ENCODE assay signal across 25 cellular contexts in the genomic region with DNA sequence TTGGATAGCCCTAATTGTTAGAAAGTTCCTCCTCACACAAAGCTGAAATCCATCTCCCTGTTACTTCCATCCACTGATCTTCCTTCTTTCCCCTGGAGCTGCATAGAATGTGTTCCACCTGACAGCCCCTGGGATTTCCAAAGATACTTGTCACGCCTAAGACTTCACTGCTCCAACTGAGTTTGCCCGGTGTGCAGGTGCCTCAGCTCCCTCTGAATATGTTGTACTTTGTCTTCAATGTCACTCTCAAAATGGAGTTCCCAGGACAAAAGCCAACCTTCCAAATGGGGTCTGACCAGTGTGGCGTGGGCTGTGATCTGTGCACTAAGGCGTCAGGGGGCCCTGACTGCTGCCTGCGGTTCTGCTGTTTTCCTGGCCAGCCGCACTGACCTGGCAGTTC. TPM values are rescaled to one million over a fixed set of nuclear protein-coding genes. Genes with fewer than 3 reads are reported as not detected.
DNase-seq lines count a peak whose midpoint lies in the region; ATAC-seq and TF ChIP-seq lines count a peak whose summit lies in the region.
"Had no signal": no experiment of that assay in that cellular context is flagged by ENCODE, and none has a peak within 500 bp of the region (broad histone marks: within the 10 kb centered on the region; RNA-seq: fewer than 3 reads in every experiment).

No MANE protein-coding gene starts in this region.

- no peak overlapping the region for H3K14ac ChIP-seq in H9 (ENCODE audit: insufficient read depth, low read length)

- H3K79me1 ChIP-seq in H9 (ENCODE audit: insufficient read depth, low read depth, low read length, poor library complexity, severe bottlenecking), result no peaks in the 10 kb centered on the region

- H3K27ac Mint-ChIP-seq in H9 (no peak overlapping the region), type B pancreatic cell (no peak overlapping the region)
- H3K27ac Mint-ChIP-seq in activated CD4-positive, alpha-beta T cell treated with anti-CD3 and anti-CD28 coated beads, Interleukin-2, amount 10 ng/mL, durations not matched to agents 7 days and 5 days, result no peak overlapping the region
- H3K27ac Mint-ChIP-seq: CD4-positive, alpha-beta T cell had no signal

- no peak overlapping the region for H4K5ac ChIP-seq in H9 (ENCODE audit: insufficient read length, low read depth, low read length)

- no peak overlapping the region for H2BK15ac ChIP-seq in H9 (ENCODE audit: low read depth, low read length)

- no peak overlapping the region for H3K23ac ChIP-seq in H9 (ENCODE audit: insufficient read length, low read depth, low read length)

- H3K27me3 ChIP-seq in H9 (ENCODE audit: insufficient read depth, low read length), result no peaks in the 10 kb centered on the region
- H3K27me3 ChIP-seq: BLaER1 treated with 17β-estradiol and CSF1 and Interleukin-3, amounts not matched to agents 10 nM and 100 nM; SJCRH30 had no signal

- TF ChIP-seq CTCF in H9 (conservative IDR thresholded peaks at IDR 0.05), result no peak
- no peak for TF ChIP-seq CTCF in type B pancreatic cell (conservative IDR thresholded peaks at IDR 0.05)

- POLR2A ChIA-PET in activated CD4-positive, alpha-beta T cell treated with anti-CD3 and anti-CD28 coated beads, Interleukin-2, amount 10 ng/mL, durations not matched to agents 7 days and 5 days (lab: Charles Lee), result no interaction called here

- no peak overlapping the region for H3K4me2 ChIP-seq in H9 (ENCODE audit: insufficient read depth, insufficient read length, low read length)
- H3K4me2 ChIP-seq: A549; BLaER1 treated with 17β-estradiol and CSF1 and Interleukin-3, amounts not matched to agents 10 nM and 100 nM; KMS-11; PC-9 had no signal

- H3K36me3 Mint-ChIP-seq in H9 (ENCODE audit: insufficient read depth in 1 of 3, low read depth in 3 of 3), result no peaks in the 10 kb centered on the region; a peak in 2 of 7 replicates
- no peaks in the 10 kb centered on the region for H3K36me3 Mint-ChIP-seq in type B pancreatic cell
- H3K36me3 Mint-ChIP-seq in activated CD4-positive, alpha-beta T cell treated with anti-CD3 and anti-CD28 coated beads, Interleukin-2, amount 10 ng/mL, durations not matched to agents 7 days and 5 days (ENCODE audit: low read depth), result no peaks in the 10 kb centered on the region
- no peaks in the 10 kb centered on the region for H3K36me3 Mint-ChIP-seq in activated T-cell treated with anti-CD3 and anti-CD28 coated beads, Interleukin-2, amount 50 U/mL, for 4 hours (ENCODE audit: insufficient read depth)

- no peak overlapping the region for H4K8ac ChIP-seq in H9 (replicated peaks; ENCODE audit: insufficient read length, low read depth, low read length)

- H3K9me3 Mint-ChIP-seq in H9, result peaks cover 6 to 7% of the 10 kb centered on the region in 2 experiments; a peak in 3 of 5 replicates
- H3K9me3 Mint-ChIP-seq in type B pancreatic cell, result no peaks in the 10 kb centered on the region
- peaks cover 9% of the 10 kb centered on the region for H3K9me3 Mint-ChIP-seq in activated CD4-positive, alpha-beta T cell treated with anti-CD3 and anti-CD28 coated beads, Interleukin-2, amount 10 ng/mL, durations not matched to agents 7 days and 5 days
- H3K9me3 Mint-ChIP-seq in activated T-cell treated with anti-CD3 and anti-CD28 coated beads, Interleukin-2, amount 50 U/mL, for 4 hours, result no peaks in the 10 kb centered on the region
- H3K9me3 Mint-ChIP-seq: CD4-positive, alpha-beta T cell had no signal

- no peak overlapping the region for H3K9ac ChIP-seq in H9 (ENCODE audit: extremely low read depth, insufficient read length, low read length)
- H3K9ac ChIP-seq: BLaER1 treated with 17β-estradiol and CSF1 and Interleukin-3, amounts not matched to agents 10 nM and 100 nM; KMS-11 had no signal

- no peaks in the 10 kb centered on the region for H3K79me2 ChIP-seq in H9 (ENCODE audit: insufficient read depth, low read length)

- no peak overlapping the region for H3K56ac ChIP-seq in H9 (ENCODE audit: insufficient read length, low read depth, low read length)

- no peak overlapping the region for H3K27ac ChIP-seq in H9 (ENCODE audit: insufficient read length, low read depth, low read length)
- H3K27ac ChIP-seq: A549; BLaER1 treated with 17β-estradiol and CSF1 and Interleukin-3, amounts not matched to agents 10 nM and 100 nM; KMS-11; PC-9; SJCRH30 had no signal

- no peaks in the 10 kb centered on the region for H3K4me1 ChIP-seq in H9 (ENCODE audit: insufficient read depth, low read length)
- H3K4me1 ChIP-seq: A549, SJCRH30 had no signal

- H3T11ph ChIP-seq in H9 (ENCODE audit: low read length), result no peak overlapping the region

- H2AFZ ChIP-seq in H9 (ENCODE audit: low read length), result no peak overlapping the region
- H2AFZ ChIP-seq: PC-9 had no signal

- peaks cover 4% of the 10 kb centered on the region for H3K27me3 Mint-ChIP-seq in H9 (ENCODE audit: low read depth)
- H3K27me3 Mint-ChIP-seq in type B pancreatic cell, result peaks cover 51% of the 10 kb centered on the region
- no peaks in the 10 kb centered on the region for H3K27me3 Mint-ChIP-seq in activated CD4-positive, alpha-beta T cell treated with anti-CD3 and anti-CD28 coated beads, Interleukin-2, amount 10 ng/mL, durations not matched to agents 7 days and 5 days
- no peaks in the 10 kb centered on the region for H3K27me3 Mint-ChIP-seq in activated T-cell treated with anti-CD3 and anti-CD28 coated beads, Interleukin-2, amount 50 U/mL, for 4 hours (ENCODE audit: low read depth)
- H3K27me3 Mint-ChIP-seq: CD4-positive, alpha-beta T cell had no signal

- H2BK20ac ChIP-seq in H9 (ENCODE audit: low read depth, low read length, poor library complexity, severe bottlenecking), result no peak overlapping the region

- H2BK5ac ChIP-seq in H9 (ENCODE audit: insufficient read length, low read length), result no peak overlapping the region

- no peak overlapping the region for H3K18ac ChIP-seq in H9 (ENCODE audit: insufficient read length, low read depth, low read length)

- peaks cover 3% of the 10 kb centered on the region for H4K20me1 ChIP-seq in H9 (ENCODE audit: control insufficient read depth, insufficient read depth, insufficient read length)
- H4K20me1 ChIP-seq: BLaER1 treated with 17β-estradiol and CSF1 and Interleukin-3, amounts not matched to agents 10 nM and 100 nM had no signal

- no peaks in the 10 kb centered on the region for H3K9me3 ChIP-seq in H9 (ENCODE audit: control insufficient read depth, low read depth, low read length)
- H3K9me3 ChIP-seq: SJCRH30 had no signal

- H3K23me2 ChIP-seq in H9 (ENCODE audit: insufficient read length, low read depth, low read length, poor library complexity, severe bottlenecking), result no peaks in the 10 kb centered on the region

- no peak overlapping the region for H3K4ac ChIP-seq in H9 (ENCODE audit: low read depth, low read length)

- H3K4me1 Mint-ChIP-seq in H9 (peaks cover 1 to 7% of the 10 kb centered on the region in 2 experiments; a peak in 3 of 4 replicates), type B pancreatic cell (ENCODE audit: unreplicated experiment) (no peaks in the 10 kb centered on the region)
- no peaks in the 10 kb centered on the region for H3K4me1 Mint-ChIP-seq in activated CD4-positive, alpha-beta T cell treated with anti-CD3 and anti-CD28 coated beads, Interleukin-2, amount 10 ng/mL, durations not matched to agents 7 days and 5 days
- no peaks in the 10 kb centered on the region for H3K4me1 Mint-ChIP-seq in activated T-cell treated with anti-CD3 and anti-CD28 coated beads, Interleukin-2, amount 50 U/mL, for 4 hours (ENCODE audit: low read depth)

- no peak overlapping the region for H2BK12ac ChIP-seq in H9 (ENCODE audit: insufficient read length, low read depth, low read length)

- H2BK120ac ChIP-seq in H9 (ENCODE audit: low read depth, low read length, poor library complexity, severe bottlenecking), result no peak overlapping the region

- H3K4me3 Mint-ChIP-seq in H9 (no peak overlapping the region), type B pancreatic cell (no peak overlapping the region)
- no peak overlapping the region for H3K4me3 Mint-ChIP-seq in activated CD4-positive, alpha-beta T cell treated with anti-CD3 and anti-CD28 coated beads, Interleukin-2, amount 10 ng/mL, durations not matched to agents 7 days and 5 days
- no peak overlapping the region for H3K4me3 Mint-ChIP-seq in activated T-cell treated with anti-CD3 and anti-CD28 coated beads, Interleukin-2, amount 50 U/mL, for 4 hours
- H3K4me3 Mint-ChIP-seq: CD4-positive, alpha-beta T cell had no signal

- CTCF ChIA-PET in activated CD4-positive, alpha-beta T cell treated with anti-CD3 and anti-CD28 coated beads, Interleukin-2, amount 10 ng/mL, durations not matched to agents 7 days and 5 days (lab: Charles Lee), result no interaction called here

- DNase-seq in H9 (peak; percentile 18), ecto neural progenitor cell (ENCODE audit: low spot score) (peak; percentile 36), iPS-NIHi7 (ENCODE audit: extremely low spot score) (peak; percentile 8), type B pancreatic cell (ENCODE audit: extremely low spot score, unreplicated experiment) (peak; percentile 36), SKM-1 (lab: John Stamatoyannopoulos, UW; ENCODE audit: unreplicated experiment) (no peak)
- DNase-seq in activated CD4-positive, alpha-beta T cell treated with anti-CD3 and anti-CD28 coated beads, Interleukin-2, amount 10 ng/mL, durations not matched to agents 7 days and 5 days, result no peak
- DNase-seq in activated T-cell treated with anti-CD3 and anti-CD28 coated beads, Interleukin-2, amount 50 U/mL, for 4 hours, result no peak
- DNase-seq: AML-193; CD4-positive, alpha-beta T cell; GF-D8; IMR-90; NCI-H1048; NCI-H2081; NCI-H2227 treated with DMSO at 0.1 percent for 48 hours; NCI-H526 treated with DMSO at 0.1 percent for 48 hours; PC-9; SJCRH30 had no signal

- no CpG with 5 or more reads among the region's 6 CpGs for WGBS in H9 (ENCODE audit: extremely low coverage, insufficient read length, low lambda C conversion rate)

- no peak for ATAC-seq in activated T-cell treated with anti-CD3 and anti-CD28 coated beads, Interleukin-2, amount 50 U/mL, for 4 hours
- ATAC-seq: A549, HCT116, Right ventricle myocardium inferior had no signal

- no peak overlapping the region for H4K91ac ChIP-seq in H9 (ENCODE audit: insufficient read length, low read depth, low read length)

- H2AK5ac ChIP-seq in H9 (ENCODE audit: insufficient read length, low read length), result no peak overlapping the region

RNA-seq across cellular contexts. Expression of a gene that starts 42.8 kb away (rescaled TPM):
- total RNA-seq in H9 (2021), result 0.61 and 0.79 TPM in 2 replicates
- total RNA-seq in type B pancreatic cell (ENCODE audit: low replicate concordance), result 0.87 and 1.1 TPM in 2 replicates
- total RNA-seq in activated CD4-positive, alpha-beta T cell treated with anti-CD3 and anti-CD28 coated beads, Interleukin-2, amount 10 ng/mL, durations not matched to agents 7 days and 5 days, result 10 to 100 TPM; 12.9 to 16.4 TPM
- 1 to 10 TPM; 3.4 to 7.1 (median 3.5) TPM for total RNA-seq in activated T-cell treated with anti-CD3 and anti-CD28 coated beads, Interleukin-2, amount 50 U/mL, for 4 hours
- total RNA-seq: NCI-H460, PC-9 had no signal

RNA-seq across cellular contexts. Expression of a gene that starts 55.2 kb away (rescaled TPM):
- total RNA-seq in H9 (2021), result not detected in 2 replicates
- total RNA-seq in type B pancreatic cell (ENCODE audit: low replicate concordance), result 0.12 and 0.95 TPM in 2 replicates
- total RNA-seq in activated CD4-positive, alpha-beta T cell treated with anti-CD3 and anti-CD28 coated beads, Interleukin-2, amount 10 ng/mL, durations not matched to agents 7 days and 5 days, result not detected
- total RNA-seq in activated T-cell treated with anti-CD3 and anti-CD28 coated beads, Interleukin-2, amount 50 U/mL, for 4 hours, result under 1 TPM; 0.08 to 0.34 (median 0.27) TPM
- total RNA-seq: H1, IMR-90, NCI-H460, PC-9, Right ventricle myocardium inferior, RPMI7951, SJCRH30 had no signal

Comparison
In these comparisons a context has a peak if more than half of its experiments do, and no peak if none do; other contexts are left out.
1. DNase-seq: peak in H9 (single experiment), ecto neural progenitor cell (single experiment), iPS-NIHi7 (single experiment) and type B pancreatic cell (single experiment); none in activated CD4-positive, alpha-beta T cell treated with anti-CD3 and anti-CD28 coated beads, Interleukin-2, amount 10 ng/mL, durations not matched to agents 7 days and 5 days (single experiment), activated T-cell treated with anti-CD3 and anti-CD28 coated beads, Interleukin-2, amount 50 U/mL, for 4 hours (single experiment) and SKM-1 (single experiment).